In the genomic region with DNA sequence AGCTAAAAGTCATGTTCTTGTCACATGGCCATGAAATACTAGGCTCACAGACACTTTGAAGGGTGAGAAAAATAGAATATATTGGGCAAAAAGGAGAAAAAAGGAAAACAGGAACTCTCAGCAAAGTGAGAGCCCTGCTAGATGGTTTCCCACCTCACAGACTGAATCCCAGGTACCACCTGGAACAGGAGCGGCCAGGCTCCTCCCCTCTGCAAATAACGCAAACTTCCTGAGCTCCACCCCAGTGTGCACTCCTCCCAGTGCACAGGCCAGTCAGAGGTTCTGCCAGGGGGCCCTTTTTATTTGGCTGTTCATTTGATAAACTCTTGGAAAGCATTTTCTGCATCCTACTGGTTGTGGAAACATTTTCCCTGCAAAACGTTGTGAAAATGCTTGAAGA, we compare ENCODE assay signal across 17 cellular contexts.
DNase-seq lines count a peak whose midpoint lies in the region; ATAC-seq and TF ChIP-seq lines count a peak whose summit lies in the region.
"Had no signal": no experiment of that assay in that cellular context is flagged by ENCODE, and none has a peak within 500 bp of the region (broad histone marks: within the 10 kb centered on the region; RNA-seq: fewer than 3 reads in every experiment).

No MANE protein-coding gene starts in this region.

- ATAC-seq in GM23338 (peak; percentile 80), WTC11 (peak; percentile 86), GM21619 (IDR thresholded peaks at IDR 0.05; ENCODE audit: unreplicated experiment) (no peak)
- ATAC-seq: A549; CD8-positive, alpha-beta T cell had no signal

- no peak overlapping the region for H3K27ac Mint-ChIP-seq in GM23338
- no peak overlapping the region for H3K27ac Mint-ChIP-seq in WTC11
- no peak overlapping the region for H3K27ac Mint-ChIP-seq in endodermal cell
- H3K27ac Mint-ChIP-seq: B cell; CD4-positive, alpha-beta T cell; CD8-positive, alpha-beta T cell had no signal

- H3K27ac ChIP-seq in GM23338 (ENCODE audit: low read depth) (no peak overlapping the region), endodermal cell (ENCODE audit: low read depth, low read length) (no peak overlapping the region), sigmoid colon (no peak overlapping the region)
- H3K27ac ChIP-seq: 22Rv1; A549; BLaER1 treated with 17β-estradiol and CSF1 and Interleukin-3, amounts not matched to agents 10 nM and 100 nM; C4-2B had no signal

- H3K36me3 Mint-ChIP-seq in GM23338 (ENCODE audit: low read depth) (no peaks in the 10 kb centered on the region), WTC11 (no peaks in the 10 kb centered on the region), endodermal cell (ENCODE audit: low read depth) (no peaks in the 10 kb centered on the region)
- H3K36me3 Mint-ChIP-seq: CD8-positive, alpha-beta T cell had no signal

- no peak for TF ChIP-seq POLR2A in sigmoid colon (IDR thresholded peaks at IDR 0.05)

- no peaks in the 10 kb centered on the region for H3K79me2 ChIP-seq in GM23338 (replicated peaks; ENCODE audit: insufficient read depth)

- H3K9me3 Mint-ChIP-seq in GM23338 (no peaks in the 10 kb centered on the region), WTC11 (no peaks in the 10 kb centered on the region), endodermal cell (peaks cover 4% of the 10 kb centered on the region)
- H3K9me3 Mint-ChIP-seq: CD4-positive, alpha-beta T cell; CD8-positive, alpha-beta T cell had no signal

- TF ChIP-seq CTCF in GM23338 (conservative IDR thresholded peaks at IDR 0.05; ENCODE audit: low read depth in 2 of 2) (no peak), WTC11 (IDR thresholded peaks at IDR 0.05) (no peak), endodermal cell (conservative IDR thresholded peaks at IDR 0.05) (no peak), sigmoid colon (IDR thresholded peaks at IDR 0.05) (no peak)

- H3K4me1 ChIP-seq in GM23338 (ENCODE audit: insufficient read depth) = peaks cover 38% of the 10 kb centered on the region
- H3K4me1 ChIP-seq in endodermal cell (ENCODE audit: control insufficient read depth, insufficient read depth, low read length) = no peaks in the 10 kb centered on the region
- no peaks in the 10 kb centered on the region for H3K4me1 ChIP-seq in sigmoid colon
- H3K4me1 ChIP-seq: A549; BLaER1 treated with 17β-estradiol and CSF1 and Interleukin-3, amounts not matched to agents 10 nM and 100 nM; Caco-2 had no signal

- H3K27me3 Mint-ChIP-seq in GM23338 (ENCODE audit: insufficient read depth, low read depth, poor library complexity) (peaks cover 3% of the 10 kb centered on the region), WTC11 (ENCODE audit: low read depth) (no peaks in the 10 kb centered on the region), endodermal cell (ENCODE audit: insufficient read depth) (no peaks in the 10 kb centered on the region)
- H3K27me3 Mint-ChIP-seq: B cell; CD4-positive, alpha-beta T cell had no signal

- peak overlapping the region; percentile 2; the same call in 1 of the 2 replicates for H3K4me2 ChIP-seq in GM23338
- H3K4me2 ChIP-seq: A549; BLaER1 treated with 17β-estradiol and CSF1 and Interleukin-3, amounts not matched to agents 10 nM and 100 nM had no signal

- H3K9me3 ChIP-seq in endodermal cell (ENCODE audit: control insufficient read depth, low read length) = no peaks in the 10 kb centered on the region
- H3K9me3 ChIP-seq in sigmoid colon = no peaks in the 10 kb centered on the region
- H3K9me3 ChIP-seq: A549, Caco-2 had no signal

- DNase-seq in GM23338 (ENCODE audit: low spot score) (peak; percentile 21), WTC11 (ENCODE audit: low spot score) (no peak), endodermal cell (peak; percentile 49), sigmoid colon (no peak)
- DNase-seq: AML-193; Caco-2; Calu3; CD4-positive, alpha-beta T cell; CD8-positive, alpha-beta T cell; DMS79 treated with DMSO at 0.1 percent for 48 hours; GF-D8 had no signal

- no peaks in the 10 kb centered on the region for H3F3A ChIP-seq in GM23338 (replicated peaks; ENCODE audit: low read depth)

- H3K4me1 Mint-ChIP-seq in GM23338 (peaks cover 39% of the 10 kb centered on the region), WTC11 (peaks cover 52% of the 10 kb centered on the region), endodermal cell (peaks cover 2% of the 10 kb centered on the region)
- H3K4me1 Mint-ChIP-seq: B cell had no signal

- no peaks in the 10 kb centered on the region for H4K20me1 ChIP-seq in GM23338 (replicated peaks; ENCODE audit: insufficient read depth)
- H4K20me1 ChIP-seq: BLaER1 treated with 17β-estradiol and CSF1 and Interleukin-3, amounts not matched to agents 10 nM and 100 nM had no signal

- H3K4me3 Mint-ChIP-seq in GM23338 = no peak overlapping the region
- H3K4me3 Mint-ChIP-seq in WTC11 = no peak overlapping the region
- H3K4me3 Mint-ChIP-seq in endodermal cell = no peak overlapping the region
- H3K4me3 Mint-ChIP-seq: B cell; CD4-positive, alpha-beta T cell; CD8-positive, alpha-beta T cell had no signal

- intact Hi-C loops in sigmoid colon (cut with DNase I) = no loop called here

- no peak for TF ChIP-seq EP300 in sigmoid colon (IDR thresholded peaks at IDR 0.05)

- POLR2A ChIA-PET in WTC11 (lab: Charles Lee) = no interaction called here

- no peak overlapping the region for H3K4me3 ChIP-seq in GM23338
- no peak overlapping the region for H3K4me3 ChIP-seq in endodermal cell (ENCODE audit: low read length)
- no peak overlapping the region for H3K4me3 ChIP-seq in sigmoid colon
- H3K4me3 ChIP-seq: A549; BLaER1 treated with 17β-estradiol and CSF1 and Interleukin-3, amounts not matched to agents 10 nM and 100 nM had no signal

- H2AFZ ChIP-seq in GM23338 = no peak overlapping the region

- H3K9ac ChIP-seq in endodermal cell (ENCODE audit: extremely low read depth, low read length, poor library complexity, severe bottlenecking) = no peak overlapping the region
- H3K9ac ChIP-seq: BLaER1 treated with 17β-estradiol and CSF1 and Interleukin-3, amounts not matched to agents 10 nM and 100 nM had no signal

- CTCF ChIA-PET in WTC11 (lab: Charles Lee) = interaction anchor here (0.9 kb wide), 1 partner anchor 58 kb away, joined by 4 read pairs; no protein-coding TSS in a partner anchor

- H3K9me2 ChIP-seq in GM23338 (ENCODE audit: insufficient read depth) = no peaks in the 10 kb centered on the region

- H3K27me3 ChIP-seq in GM23338 (ENCODE audit: insufficient read depth) (no peaks in the 10 kb centered on the region), endodermal cell (ENCODE audit: control insufficient read depth, insufficient read depth, low read length, poor library complexity, severe bottlenecking) (no peaks in the 10 kb centered on the region), sigmoid colon (no peaks in the 10 kb centered on the region)
- H3K27me3 ChIP-seq: BLaER1 treated with 17β-estradiol and CSF1 and Interleukin-3, amounts not matched to agents 10 nM and 100 nM had no signal

- H3K36me3 ChIP-seq in GM23338 (ENCODE audit: insufficient read depth) = no peaks in the 10 kb centered on the region
- no peaks in the 10 kb centered on the region for H3K36me3 ChIP-seq in endodermal cell (ENCODE audit: control insufficient read depth, insufficient read depth, low read length)
- no peaks in the 10 kb centered on the region for H3K36me3 ChIP-seq in sigmoid colon
- H3K36me3 ChIP-seq: BLaER1 treated with 17β-estradiol and CSF1 and Interleukin-3, amounts not matched to agents 10 nM and 100 nM had no signal

- WGBS in endodermal cell (ENCODE audit: insufficient coverage in 1 of 2, insufficient read length in 1 of 2), 2 experiments = 82 to 89% methylated on average over 3 of the region's 3 CpGs
- WGBS in sigmoid colon, 2 donors = 45 to 69% methylated on average over 3 of the region's 3 CpGs

TF ChIP-seq in GM23338, 12 proteins besides CTCF, POLR2A, EP300 and RAD21 (continues in another document):
- TF ChIP-seq ZNF331 (CRISPR knock-in tag; IDR thresholded peaks at IDR 0.05; ENCODE audit: low read depth) (no peak), STAT1 (IDR thresholded peaks at IDR 0.05; ENCODE audit: unreplicated experiment) (no peak), POLR2AphosphoS5 (IDR thresholded peaks at IDR 0.05; ENCODE audit: low read depth) (no peak), NANOG (IDR thresholded peaks at IDR 0.05; ENCODE audit: borderline replicate concordance) (no peak), EZH2phosphoT487 (IDR thresholded peaks at IDR 0.05; ENCODE audit: unreplicated experiment) (no peak), JUNB (IDR thresholded peaks at IDR 0.05; ENCODE audit: unreplicated experiment) (no peak), CREB1 (CRISPR knock-in tag; IDR thresholded peaks at IDR 0.05; ENCODE audit: low read depth) (no peak)
- TF ChIP-seq, protein P1, sequence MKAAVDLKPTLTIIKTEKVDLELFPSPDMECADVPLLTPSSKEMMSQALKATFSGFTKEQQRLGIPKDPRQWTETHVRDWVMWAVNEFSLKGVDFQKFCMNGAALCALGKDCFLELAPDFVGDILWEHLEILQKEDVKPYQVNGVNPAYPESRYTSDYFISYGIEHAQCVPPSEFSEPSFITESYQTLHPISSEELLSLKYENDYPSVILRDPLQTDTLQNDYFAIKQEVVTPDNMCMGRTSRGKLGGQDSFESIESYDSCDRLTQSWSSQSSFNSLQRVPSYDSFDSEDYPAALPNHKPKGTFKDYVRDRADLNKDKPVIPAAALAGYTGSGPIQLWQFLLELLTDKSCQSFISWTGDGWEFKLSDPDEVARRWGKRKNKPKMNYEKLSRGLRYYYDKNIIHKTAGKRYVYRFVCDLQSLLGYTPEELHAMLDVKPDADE (IDR thresholded peaks at IDR 0.05) = no peak

TF ChIP-seq in WTC11, 78 proteins besides CTCF, POLR2A, EP300 and RAD21 (continues in another document):
- no peak for TF ChIP-seq GABPB1 (CRISPR knock-in tag; IDR thresholded peaks at IDR 0.05)
- TF ChIP-seq, protein P2, sequence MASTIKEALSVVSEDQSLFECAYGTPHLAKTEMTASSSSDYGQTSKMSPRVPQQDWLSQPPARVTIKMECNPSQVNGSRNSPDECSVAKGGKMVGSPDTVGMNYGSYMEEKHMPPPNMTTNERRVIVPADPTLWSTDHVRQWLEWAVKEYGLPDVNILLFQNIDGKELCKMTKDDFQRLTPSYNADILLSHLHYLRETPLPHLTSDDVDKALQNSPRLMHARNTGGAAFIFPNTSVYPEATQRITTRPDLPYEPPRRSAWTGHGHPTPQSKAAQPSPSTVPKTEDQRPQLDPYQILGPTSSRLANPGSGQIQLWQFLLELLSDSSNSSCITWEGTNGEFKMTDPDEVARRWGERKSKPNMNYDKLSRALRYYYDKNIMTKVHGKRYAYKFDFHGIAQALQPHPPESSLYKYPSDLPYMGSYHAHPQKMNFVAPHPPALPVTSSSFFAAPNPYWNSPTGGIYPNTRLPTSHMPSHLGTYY (CRISPR knock-in tag; IDR thresholded peaks at IDR 0.05) = no peak
- TF ChIP-seq, protein P3, sequence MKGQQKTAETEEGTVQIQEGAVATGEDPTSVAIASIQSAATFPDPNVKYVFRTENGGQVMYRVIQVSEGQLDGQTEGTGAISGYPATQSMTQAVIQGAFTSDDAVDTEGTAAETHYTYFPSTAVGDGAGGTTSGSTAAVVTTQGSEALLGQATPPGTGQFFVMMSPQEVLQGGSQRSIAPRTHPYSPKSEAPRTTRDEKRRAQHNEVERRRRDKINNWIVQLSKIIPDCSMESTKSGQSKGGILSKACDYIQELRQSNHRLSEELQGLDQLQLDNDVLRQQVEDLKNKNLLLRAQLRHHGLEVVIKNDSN (CRISPR knock-in tag; IDR thresholded peaks at IDR 0.05) = no peak
- TF ChIP-seq TEAD1 (CRISPR knock-in tag; IDR thresholded peaks at IDR 0.05) = no peak
- no peak for TF ChIP-seq ZNF396 (CRISPR knock-in tag; IDR thresholded peaks at IDR 0.05; ENCODE audit: borderline replicate concordance)
- no peak for TF ChIP-seq GTF2I (CRISPR knock-in tag; conservative IDR thresholded peaks at IDR 0.05)

Comparison
In these comparisons a context has a peak if more than half of its experiments do, and no peak if none do; other contexts are left out.
1. DNase-seq: peak in GM23338 (single experiment) and endodermal cell (single experiment); none in WTC11 (single experiment) and sigmoid colon (single experiment).